Comparison of ENCODE assay signal across 15 cellular contexts in genomic region chr7:143811-144453, GRCh38. TPM values are rescaled to one million over a fixed set of nuclear protein-coding genes. Genes with fewer than 3 reads are reported as not detected.
A peak's percentile ranks its signal among the peaks of the same experiment; 100 is the strongest.
DNase-seq lines count a peak whose midpoint lies in the region; ATAC-seq and TF ChIP-seq lines count a peak whose summit lies in the region.
"Had no signal": no experiment of that assay in that cellular context is flagged by ENCODE, and none has a peak within 500 bp of the region (broad histone marks: within the 10 kb centered on the region; RNA-seq: fewer than 3 reads in every experiment).

No MANE protein-coding gene starts in this region.

- peaks cover 12% of the 10 kb centered on the region for H3K36me3 Mint-ChIP-seq in activated CD8-positive, alpha-beta T cell treated with anti-CD3 and anti-CD28 coated beads for 36 hours (ENCODE audit: low read depth)
- peaks cover 14% of the 10 kb centered on the region for H3K36me3 Mint-ChIP-seq in activated CD8-positive, alpha-beta T cell treated with anti-CD3 and anti-CD28 coated beads, Interleukin-2, amount 10 ng/mL, durations not matched to agents 7 days and 5 days (ENCODE audit: low read depth)
- peaks cover 9 to 16% of the 10 kb centered on the region in 2 donors for H3K36me3 Mint-ChIP-seq in stimulated activated naive B cell treated with anti-CD40 and anti-IgM and Interleukin-4, amounts not matched to agents 10 μg/mL and 1 μg/mL and 100 μg/mL, for 72 hours

- peaks cover 8% of the 10 kb centered on the region for H3K4me1 Mint-ChIP-seq in activated CD8-positive, alpha-beta T cell treated with anti-CD3 and anti-CD28 coated beads for 36 hours (ENCODE audit: low read depth)
- peaks cover 5% of the 10 kb centered on the region for H3K4me1 Mint-ChIP-seq in activated CD8-positive, alpha-beta T cell treated with anti-CD3 and anti-CD28 coated beads, Interleukin-2, amount 10 ng/mL, durations not matched to agents 7 days and 5 days (ENCODE audit: low read depth)
- peaks cover 12 to 27% of the 10 kb centered on the region in 2 donors for H3K4me1 Mint-ChIP-seq in stimulated activated naive B cell treated with anti-CD40 and anti-IgM and Interleukin-4, amounts not matched to agents 10 μg/mL and 1 μg/mL and 100 μg/mL, for 72 hours

- H3K36me3 ChIP-seq in RWPE2 (ENCODE audit: low read depth): peaks cover 10% of the 10 kb centered on the region

- CTCF ChIA-PET in activated CD8-positive, alpha-beta T cell treated with anti-CD3 and anti-CD28 coated beads for 36 hours (lab: Charles Lee): no interaction called here
- CTCF ChIA-PET in activated CD8-positive, alpha-beta T cell treated with anti-CD3 and anti-CD28 coated beads, Interleukin-2, amount 10 ng/mL, durations not matched to agents 7 days and 5 days (lab: Charles Lee): no interaction called here

- no peak for TF ChIP-seq CTCF in activated CD8-positive, alpha-beta T cell treated with anti-CD3 and anti-CD28 coated beads for 36 hours (IDR thresholded peaks at IDR 0.05)
- no peak for TF ChIP-seq CTCF in RWPE2 (IDR thresholded peaks at IDR 0.05; ENCODE audit: poor library complexity, severe bottlenecking)
- TF ChIP-seq CTCF in GM13977 (IDR thresholded peaks at IDR 0.05; ENCODE audit: extremely low read depth, insufficient read depth, missing control alignments): no peak

- H3K27ac Mint-ChIP-seq in activated CD8-positive, alpha-beta T cell treated with anti-CD3 and anti-CD28 coated beads for 36 hours: peak overlapping the region; percentile 32
- H3K27ac Mint-ChIP-seq in activated CD8-positive, alpha-beta T cell treated with anti-CD3 and anti-CD28 coated beads, Interleukin-2, amount 10 ng/mL, durations not matched to agents 7 days and 5 days: no peak overlapping the region
- no peak overlapping the region for H3K27ac Mint-ChIP-seq in stimulated activated naive B cell treated with anti-CD40 and anti-IgM and Interleukin-4, amounts not matched to agents 10 μg/mL and 1 μg/mL and 100 μg/mL, for 72 hours
- H3K27ac Mint-ChIP-seq: endodermal cell, mesothelial cell of epicardium had no signal

- H3K27ac ChIP-seq in RWPE2 (ENCODE audit: poor library complexity, severe bottlenecking): no peak overlapping the region

- no peak overlapping the region for H3K4me3 ChIP-seq in RWPE2 (ENCODE audit: severe bottlenecking)

- in situ Hi-C loops in GM13977 (cut with MboI; ENCODE audit: low pct_unique_long_range_greater_than_20kb, low sequenced_read_pairs, unreplicated experiment): no loop called here

- no peak overlapping the region for H3K4me3 Mint-ChIP-seq in activated CD8-positive, alpha-beta T cell treated with anti-CD3 and anti-CD28 coated beads for 36 hours
- no peak overlapping the region for H3K4me3 Mint-ChIP-seq in activated CD8-positive, alpha-beta T cell treated with anti-CD3 and anti-CD28 coated beads, Interleukin-2, amount 10 ng/mL, durations not matched to agents 7 days and 5 days
- peak overlapping the region in 1 of 2 donors; percentile 51 for H3K4me3 Mint-ChIP-seq in stimulated activated naive B cell treated with anti-CD40 and anti-IgM and Interleukin-4, amounts not matched to agents 10 μg/mL and 1 μg/mL and 100 μg/mL, for 72 hours
- H3K4me3 Mint-ChIP-seq: endodermal cell, mesothelial cell of epicardium had no signal

- intact Hi-C loops in activated CD8-positive, alpha-beta T cell treated with anti-CD3 and anti-CD28 coated beads for 36 hours (cut with micrococcal nuclease): no loop called here

- POLR2A ChIA-PET in activated CD8-positive, alpha-beta T cell treated with anti-CD3 and anti-CD28 coated beads for 36 hours (lab: Charles Lee): no interaction called here
- POLR2A ChIA-PET in activated CD8-positive, alpha-beta T cell treated with anti-CD3 and anti-CD28 coated beads, Interleukin-2, amount 10 ng/mL, durations not matched to agents 7 days and 5 days (lab: Charles Lee): no interaction called here

- no peaks in the 10 kb centered on the region for H3K27me3 ChIP-seq in RWPE2 (ENCODE audit: insufficient read depth, poor library complexity, severe bottlenecking)

- no peaks in the 10 kb centered on the region for H3K9me3 Mint-ChIP-seq in activated CD8-positive, alpha-beta T cell treated with anti-CD3 and anti-CD28 coated beads for 36 hours
- no peaks in the 10 kb centered on the region for H3K9me3 Mint-ChIP-seq in activated CD8-positive, alpha-beta T cell treated with anti-CD3 and anti-CD28 coated beads, Interleukin-2, amount 10 ng/mL, durations not matched to agents 7 days and 5 days (ENCODE audit: insufficient read depth)
- H3K9me3 Mint-ChIP-seq in stimulated activated naive B cell treated with anti-CD40 and anti-IgM and Interleukin-4, amounts not matched to agents 10 μg/mL and 1 μg/mL and 100 μg/mL, for 72 hours: peaks cover 0 to 2% of the 10 kb centered on the region in 2 donors
- H3K9me3 Mint-ChIP-seq: endodermal cell, mesothelial cell of epicardium had no signal

- peaks cover 4% of the 10 kb centered on the region for H3K4me1 ChIP-seq in RWPE2 (ENCODE audit: insufficient read depth, poor library complexity, severe bottlenecking)

- peaks cover 2% of the 10 kb centered on the region for H3K27me3 Mint-ChIP-seq in activated CD8-positive, alpha-beta T cell treated with anti-CD3 and anti-CD28 coated beads for 36 hours
- H3K27me3 Mint-ChIP-seq in activated CD8-positive, alpha-beta T cell treated with anti-CD3 and anti-CD28 coated beads, Interleukin-2, amount 10 ng/mL, durations not matched to agents 7 days and 5 days (ENCODE audit: low read depth): no peaks in the 10 kb centered on the region
- no peaks in the 10 kb centered on the region for H3K27me3 Mint-ChIP-seq in stimulated activated naive B cell treated with anti-CD40 and anti-IgM and Interleukin-4, amounts not matched to agents 10 μg/mL and 1 μg/mL and 100 μg/mL, for 72 hours

- DNase-seq in activated CD8-positive, alpha-beta T cell treated with anti-CD3 and anti-CD28 coated beads for 36 hours: no peak
- no peak for DNase-seq in activated CD8-positive, alpha-beta T cell treated with anti-CD3 and anti-CD28 coated beads, Interleukin-2, amount 10 ng/mL, durations not matched to agents 7 days and 5 days
- DNase-seq in RWPE2 (ENCODE audit: low spot score): peak; percentile 38
- DNase-seq in stimulated activated naive B cell treated with anti-CD40 and anti-IgM and Interleukin-4, amounts not matched to agents 10 μg/mL and 1 μg/mL and 100 μg/mL, for 72 hours: peak; percentile 29
- DNase-seq in activated CD4-positive, alpha-beta T cell treated with anti-CD3 and anti-CD28 coated beads, Interleukin-2, amount 50 U/mL, for 1 hour: no peak
- no peak for DNase-seq in GM13977 (ENCODE audit: low spot score)
- DNase-seq: activated naive CD4-positive, alpha-beta T cell; Caco-2; endodermal cell; foreskin melanocyte; NCI-H2171; SK-N-SH had no signal

- H3K9me3 ChIP-seq in RWPE2 (ENCODE audit: severe bottlenecking): no peaks in the 10 kb centered on the region
- H3K9me3 ChIP-seq: Caco-2, SK-N-SH had no signal

- no peak for ATAC-seq in activated CD8-positive, alpha-beta T cell treated with anti-CD3 and anti-CD28 coated beads for 36 hours
- no peak for ATAC-seq in activated CD8-positive, alpha-beta T cell treated with anti-CD3 and anti-CD28 coated beads, Interleukin-2, amount 10 ng/mL, durations not matched to agents 7 days and 5 days
- ATAC-seq in GM21576 (IDR thresholded peaks at IDR 0.05; ENCODE audit: unreplicated experiment) (peak; percentile 50), RWPE2 (ENCODE audit: low read depth) (no peak), GM21825 (IDR thresholded peaks at IDR 0.05; ENCODE audit: unreplicated experiment) (no peak)
- ATAC-seq in stimulated activated naive B cell treated with anti-CD40 and anti-IgM and Interleukin-4, amounts not matched to agents 10 μg/mL and 1 μg/mL and 100 μg/mL, for 72 hours (replicated peaks): peak; percentile 87 to 88

RNA-seq across cellular contexts. Expression of gene FAM20C, which starts 48.4 kb away (rescaled TPM):
- total RNA-seq in activated CD8-positive, alpha-beta T cell treated with anti-CD3 and anti-CD28 coated beads for 36 hours: 1 to 10 TPM in 1 of 2 experiments, under 1 TPM in 1; 0.29 to 1.1 TPM
- under 1 TPM in 1 of 2 experiments, not detected in 1; 0.74 TPM for total RNA-seq in activated CD8-positive, alpha-beta T cell treated with anti-CD3 and anti-CD28 coated beads, Interleukin-2, amount 10 ng/mL, durations not matched to agents 7 days and 5 days

Comparison
In these comparisons a context has a peak if more than half of its experiments do, and no peak if none do; other contexts are left out.
1. ATAC-seq: peak in GM21576 (single experiment) and stimulated activated naive B cell treated with anti-CD40 and anti-IgM and Interleukin-4, amounts not matched to agents 10 μg/mL and 1 μg/mL and 100 μg/mL, for 72 hours (2 of 2); none in activated CD8-positive, alpha-beta T cell treated with anti-CD3 and anti-CD28 coated beads for 36 hours (single experiment), activated CD8-positive, alpha-beta T cell treated with anti-CD3 and anti-CD28 coated beads, Interleukin-2, amount 10 ng/mL, durations not matched to agents 7 days and 5 days (single experiment), RWPE2 (single experiment) and GM21825 (single experiment).
2. DNase-seq: peak in RWPE2 (single experiment) and stimulated activated naive B cell treated with anti-CD40 and anti-IgM and Interleukin-4, amounts not matched to agents 10 μg/mL and 1 μg/mL and 100 μg/mL, for 72 hours (single experiment); none in activated CD8-positive, alpha-beta T cell treated with anti-CD3 and anti-CD28 coated beads for 36 hours (single experiment), activated CD8-positive, alpha-beta T cell treated with anti-CD3 and anti-CD28 coated beads, Interleukin-2, amount 10 ng/mL, durations not matched to agents 7 days and 5 days (single experiment), activated CD4-positive, alpha-beta T cell treated with anti-CD3 and anti-CD28 coated beads, Interleukin-2, amount 50 U/mL, for 1 hour (single experiment) and GM13977 (single experiment).